Comparison of ENCODE assay signal across 12 cellular contexts in the genomic region with DNA sequence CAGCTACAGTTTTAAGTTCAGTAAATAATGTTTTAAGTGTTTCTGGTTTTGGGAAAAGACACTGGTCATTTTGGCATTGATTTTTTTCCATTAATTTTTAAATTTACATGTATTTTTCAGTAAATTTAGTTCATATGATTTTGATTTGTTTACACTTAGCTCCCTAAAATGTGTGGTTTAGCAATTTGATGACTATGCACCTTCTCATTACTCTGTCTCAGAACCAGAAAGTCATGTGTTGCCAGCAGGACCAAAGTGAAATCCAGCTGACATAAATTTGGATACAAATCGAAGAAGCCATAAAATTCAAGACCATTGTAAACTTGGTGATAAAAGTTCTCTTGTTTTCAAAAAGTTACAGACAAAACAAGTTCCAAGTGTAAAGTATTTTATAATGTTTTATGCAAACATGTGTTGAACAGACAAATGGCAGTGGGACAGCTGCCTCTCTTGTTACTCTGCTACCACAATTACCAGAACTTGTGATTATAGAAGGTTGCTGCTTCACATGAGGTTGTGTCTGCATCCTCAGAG.
"Had no signal": no experiment of that assay in that cellular context is flagged by ENCODE, and none has a peak within 500 bp of the region (broad histone marks: within the 10 kb centered on the region; RNA-seq: fewer than 3 reads in every experiment).

No MANE protein-coding gene starts in this region.

- H3K4me1 ChIP-seq: right atrium auricular region, spleen had no signal

- FAIRE-seq: bronchial epithelial cell, colon had no signal

- H3K9me3 Mint-ChIP-seq: activated T-helper 1 cell treated with anti-CD3 and anti-CD28 coated beads, Interleukin-12 subunit alpha, Interleukin-12 subunit beta, Interleukin-2, Interleukin-4 antibody, amounts not matched to agents 30 ng/mL and 10 ng/mL and 1 ng/mL, durations not matched to agents 14 hours and 24 hours and 36 hours; type B pancreatic cell had no signal

- H3K27me3 ChIP-seq: right atrium auricular region, spleen had no signal

- H3K4me3 ChIP-seq: right atrium auricular region, spleen had no signal

- H3K27ac ChIP-seq: right atrium auricular region, spleen had no signal

- H3K4me3 Mint-ChIP-seq: activated T-helper 1 cell treated with anti-CD3 and anti-CD28 coated beads, Interleukin-12 subunit alpha, Interleukin-12 subunit beta, Interleukin-2, Interleukin-4 antibody, amounts not matched to agents 30 ng/mL and 10 ng/mL and 1 ng/mL, durations not matched to agents 14 hours and 24 hours and 36 hours; type B pancreatic cell had no signal

- H3K27ac Mint-ChIP-seq: activated T-helper 1 cell treated with anti-CD3 and anti-CD28 coated beads, Interleukin-12 subunit alpha, Interleukin-12 subunit beta, Interleukin-2, Interleukin-4 antibody, amounts not matched to agents 30 ng/mL and 10 ng/mL and 1 ng/mL, durations not matched to agents 14 hours and 24 hours and 36 hours; type B pancreatic cell had no signal

- H3K36me3 Mint-ChIP-seq: type B pancreatic cell had no signal

- H3K9me3 ChIP-seq: right atrium auricular region, spleen had no signal

- H3K36me3 ChIP-seq: right atrium auricular region, spleen had no signal

- DNase-seq: activated CD4-positive, alpha-beta T cell treated with anti-CD3 and anti-CD28 coated beads for 4 hours; activated naive CD4-positive, alpha-beta T cell; aorta; kidney glomerular epithelial cell; spleen; stimulated activated CD4-positive, alpha-beta T cell treated with anti-CD3 and anti-CD28 coated beads, Interleukin-1b, Interleukin-23, amount 100 ng/mL, for 48 hours; stimulated activated naive CD4-positive, alpha-beta T cell had no signal
